In genomic region chr1:25161981-25162380, GRCh38 we compare ENCODE assay signal across 1 cellular context.
TF ChIP-seq lines count a peak whose summit lies in the region.

No MANE protein-coding gene starts in this region.

TF ChIP-seq in SK-N-SH, 30 proteins besides CTCF, POLR2A, EP300 and RAD21 (continued from another document):
- TF ChIP-seq, protein P1, sequence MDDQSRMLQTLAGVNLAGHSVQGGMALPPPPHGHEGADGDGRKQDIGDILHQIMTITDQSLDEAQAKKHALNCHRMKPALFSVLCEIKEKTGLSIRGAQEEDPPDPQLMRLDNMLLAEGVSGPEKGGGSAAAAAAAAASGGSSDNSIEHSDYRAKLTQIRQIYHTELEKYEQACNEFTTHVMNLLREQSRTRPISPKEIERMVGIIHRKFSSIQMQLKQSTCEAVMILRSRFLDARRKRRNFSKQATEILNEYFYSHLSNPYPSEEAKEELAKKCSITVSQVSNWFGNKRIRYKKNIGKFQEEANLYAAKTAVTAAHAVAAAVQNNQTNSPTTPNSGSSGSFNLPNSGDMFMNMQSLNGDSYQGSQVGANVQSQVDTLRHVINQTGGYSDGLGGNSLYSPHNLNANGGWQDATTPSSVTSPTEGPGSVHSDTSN (IDR thresholded peaks at IDR 0.05): peak; percentile 43; the same call in 1 of the 2 replicates
- no peak for TF ChIP-seq NRF1 (IDR thresholded peaks at IDR 0.05; ENCODE audit: low read depth, low read length)
- TF ChIP-seq FOSL2 (IDR thresholded peaks at IDR 0.05; ENCODE audit: borderline replicate concordance, low read depth): no peak
TF ChIP-seq in SK-N-SH: peak in this region for 3.
